In genomic region chr11:18853086-18853720, GRCh38 we compare ENCODE assay signal across 9 cellular contexts.
DNase-seq lines count a peak whose midpoint lies in the region; ATAC-seq and TF ChIP-seq lines count a peak whose summit lies in the region.
"Had no signal": no experiment of that assay in that cellular context is flagged by ENCODE, and none has a peak within 500 bp of the region (broad histone marks: within the 10 kb centered on the region; RNA-seq: fewer than 3 reads in every experiment).

No MANE protein-coding gene starts in this region.

- peak; percentile 56 for ATAC-seq in GM21423 (IDR thresholded peaks at IDR 0.05; ENCODE audit: unreplicated experiment)
- no peak for ATAC-seq in HG03139 (IDR thresholded peaks at IDR 0.05; ENCODE audit: unreplicated experiment)
- no peak for ATAC-seq in HG03045 (IDR thresholded peaks at IDR 0.05; ENCODE audit: unreplicated experiment)

- H3K27ac ChIP-seq in Karpas-422 (ENCODE audit: low read length) (no peak overlapping the region), adrenal gland (no peak overlapping the region), mesenchymal stem cell (ENCODE audit: low read length, poor library complexity, severe bottlenecking) (no peak overlapping the region), dorsolateral prefrontal cortex (no peak overlapping the region)

- H3K27me3 ChIP-seq in Karpas-422 (ENCODE audit: low read length) (no peaks in the 10 kb centered on the region), adrenal gland (no peaks in the 10 kb centered on the region), mesenchymal stem cell (ENCODE audit: control insufficient read depth in 1 of 2, insufficient read depth in 1 of 2, low read length in 2 of 2) (peaks cover 8 to 11% of the 10 kb centered on the region in 2 experiments), dorsolateral prefrontal cortex (peaks cover 0 to 16% (median 0%) of the 10 kb centered on the region in 45 donors)

- H3K4ac ChIP-seq in mesenchymal stem cell (ENCODE audit: low read depth in 1 of 2, low read length in 2 of 2), result no peak overlapping the region

- no peaks in the 10 kb centered on the region for H3K9me3 ChIP-seq in Karpas-422 (ENCODE audit: low read length)
- H3K9me3 ChIP-seq in adrenal gland (replicated peaks in 1 of 3), result no peaks in the 10 kb centered on the region
- peaks cover 13% of the 10 kb centered on the region for H3K9me3 ChIP-seq in mesenchymal stem cell (ENCODE audit: control insufficient read depth, low read length)

- H3K36me3 ChIP-seq in Karpas-422 (ENCODE audit: insufficient read depth, low read length), result no peaks in the 10 kb centered on the region
- H3K36me3 ChIP-seq in adrenal gland (replicated peaks in 1 of 2), result no peaks in the 10 kb centered on the region
- no peaks in the 10 kb centered on the region for H3K36me3 ChIP-seq in mesenchymal stem cell (ENCODE audit: control insufficient read depth in 1 of 2, insufficient read depth in 2 of 2, low read depth in 1 of 2, low read length in 2 of 2)

- H3K14ac ChIP-seq in mesenchymal stem cell (ENCODE audit: low read length in 2 of 2), result no peak overlapping the region

- H2BK12ac ChIP-seq in mesenchymal stem cell (ENCODE audit: low read length in 2 of 2), result no peak overlapping the region

- H3K18ac ChIP-seq in mesenchymal stem cell (ENCODE audit: low read depth in 1 of 2, low read length in 2 of 2), result no peak overlapping the region

- H3K9ac ChIP-seq in Karpas-422 (ENCODE audit: low read length), result no peak overlapping the region
- no peak overlapping the region for H3K9ac ChIP-seq in mesenchymal stem cell (ENCODE audit: low read length)

- H3K4me2 ChIP-seq in Karpas-422 (ENCODE audit: low read depth, low read length, poor library complexity, severe bottlenecking), result no peak overlapping the region
- H3K4me2 ChIP-seq in mesenchymal stem cell (ENCODE audit: low read length, poor library complexity, severe bottlenecking), result no peak overlapping the region

- TF ChIP-seq CTCF in adrenal gland (IDR thresholded peaks at IDR 0.05) (peak in 5 of 6 experiments; percentile 12 to 37 (median 21)), dorsolateral prefrontal cortex (IDR thresholded peaks at IDR 0.05 in 54 of 56, conservative IDR thresholded peaks at IDR 0.05 in 2 of 56; ENCODE audit: low read depth in 1 of 56, partially characterized antibody in 56 of 56) (peak in 24 of 56 donors; percentile 9 to 40 (median 23))

- no peaks in the 10 kb centered on the region for H3K79me2 ChIP-seq in Karpas-422 (ENCODE audit: low read length)

- TF ChIP-seq POLR2A in adrenal gland (IDR thresholded peaks at IDR 0.05), result no peak

- no peak overlapping the region for H4K8ac ChIP-seq in mesenchymal stem cell (ENCODE audit: low read length)

- H3K23ac ChIP-seq in mesenchymal stem cell (ENCODE audit: low read length in 2 of 2), result no peak overlapping the region

- no peak overlapping the region for H2BK15ac ChIP-seq in mesenchymal stem cell (ENCODE audit: low read depth, poor library complexity, severe bottlenecking)

- intact Hi-C loops in adrenal gland (cut with DNase I) (no loop called here), dorsolateral prefrontal cortex (cut with DNase I) (no loop called here)

- H3K4me3 ChIP-seq in Karpas-422 (ENCODE audit: low read length), result no peak overlapping the region
- no peak overlapping the region for H3K4me3 ChIP-seq in adrenal gland
- no peak overlapping the region for H3K4me3 ChIP-seq in mesenchymal stem cell (ENCODE audit: insufficient read depth in 1 of 2, low read depth in 1 of 2, low read length in 2 of 2)
- no peak overlapping the region for H3K4me3 ChIP-seq in dorsolateral prefrontal cortex

- H3K9me2 ChIP-seq in Karpas-422 (replicated peaks; ENCODE audit: insufficient read depth, low read length), result no peaks in the 10 kb centered on the region

- H2BK5ac ChIP-seq in mesenchymal stem cell (ENCODE audit: low read depth, low read length, poor library complexity, severe bottlenecking), result no peak overlapping the region

- H4K20me1 ChIP-seq in Karpas-422 (ENCODE audit: insufficient read depth, low read depth, low read length), result no peaks in the 10 kb centered on the region

- no peak overlapping the region for H2BK120ac ChIP-seq in mesenchymal stem cell (ENCODE audit: low read depth, low read length)

- H2AFZ ChIP-seq in Karpas-422 (ENCODE audit: low read length) (no peak overlapping the region), mesenchymal stem cell (ENCODE audit: low read depth, low read length) (no peak overlapping the region)

- no peaks in the 10 kb centered on the region for H3K79me1 ChIP-seq in mesenchymal stem cell (replicated peaks; ENCODE audit: low read length, poor library complexity, severe bottlenecking)

- H4K91ac ChIP-seq in mesenchymal stem cell (ENCODE audit: low read length), result no peak overlapping the region

- H3K4me1 ChIP-seq in Karpas-422 (ENCODE audit: low read length) (no peaks in the 10 kb centered on the region), adrenal gland (replicated peaks in 1 of 2) (no peaks in the 10 kb centered on the region), mesenchymal stem cell (ENCODE audit: control insufficient read depth, insufficient read depth, low read depth, low read length) (no peaks in the 10 kb centered on the region)

- H2AK5ac ChIP-seq in mesenchymal stem cell (ENCODE audit: low read length, severe bottlenecking), result no peak overlapping the region

- peak; percentile 50 for DNase-seq in ELR (ENCODE audit: low read depth)
- peak; percentile 72 for DNase-seq in Karpas-422
- no peak for DNase-seq in adrenal gland
- peak; percentile 6 for DNase-seq in mesenchymal stem cell
- no peak for DNase-seq in dorsolateral prefrontal cortex
- DNase-seq: naive B cell had no signal

- WGBS in adrenal gland, 4 donors, result 28 to 34% (median 31%) methylated on average over 5 of the region's 5 CpGs
- WGBS in mesenchymal stem cell, result 36% methylated on average over 5 of the region's 5 CpGs

Comparison
In these comparisons a context has a peak if more than half of its experiments do, and no peak if none do; other contexts are left out.
1. DNase-seq: peak in ELR (single experiment), Karpas-422 (single experiment) and mesenchymal stem cell (single experiment); none in adrenal gland (0 of 7) and dorsolateral prefrontal cortex (0 of 10).